In the genomic region with DNA sequence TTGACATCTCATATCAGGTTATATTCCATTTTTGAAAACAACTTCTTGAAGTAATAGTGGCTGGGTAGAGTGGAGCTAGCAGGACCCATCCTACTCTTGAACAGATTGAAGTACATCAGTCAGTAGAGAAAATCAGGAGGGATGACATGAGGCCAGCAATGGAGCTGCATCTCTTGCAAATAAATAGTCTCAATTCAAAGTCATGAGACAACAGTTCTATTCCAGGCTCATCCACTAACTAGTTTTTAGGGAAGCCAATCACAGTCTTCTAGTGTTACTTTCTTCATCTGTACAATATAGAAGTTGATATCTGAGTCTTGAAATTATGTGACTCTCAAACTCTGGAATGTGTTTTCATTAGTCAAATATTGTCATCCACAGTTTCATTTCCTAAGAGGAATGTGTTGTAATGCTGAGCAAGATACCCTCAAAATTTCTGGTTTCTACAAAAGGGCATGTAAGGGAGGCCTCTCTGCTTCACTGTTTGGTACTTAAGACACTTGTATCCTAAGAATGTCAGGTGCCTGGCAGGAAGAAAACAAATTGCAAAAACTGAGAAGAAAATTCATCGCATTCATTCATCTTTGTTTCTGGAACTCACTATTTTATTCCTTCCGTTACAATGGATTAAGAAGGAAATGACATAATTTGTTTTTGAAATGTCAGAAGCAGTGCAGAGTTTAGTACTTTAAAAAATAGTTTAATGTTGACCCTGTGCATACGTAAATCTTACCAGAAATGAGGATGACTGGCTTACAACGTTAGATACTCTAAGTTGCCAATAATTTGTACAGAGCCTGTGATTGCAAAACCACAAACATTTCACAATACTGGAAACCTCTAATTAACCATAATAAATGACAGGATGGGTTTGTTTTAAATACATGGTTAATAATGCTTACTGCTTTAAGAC, we compare ENCODE assay signal across 10 cellular contexts.
A peak's percentile ranks its signal among the peaks of the same experiment; 100 is the strongest.
DNase-seq lines count a peak whose midpoint lies in the region; ATAC-seq, FAIRE-seq and TF ChIP-seq lines count a peak whose summit lies in the region.
"Had no signal": no experiment of that assay in that cellular context is flagged by ENCODE, and none has a peak within 500 bp of the region (broad histone marks: within the 10 kb centered on the region; RNA-seq: fewer than 3 reads in every experiment).

No MANE protein-coding gene starts in this region.

- no peaks in the 10 kb centered on the region for H3K27me3 ChIP-seq in rectal smooth muscle tissue (ENCODE audit: control insufficient read depth, insufficient read depth, low read length)

- 0 out of 2 replicates have a peak overlapping the region, but pooled peaks have one; percentile 2 for H3K27ac ChIP-seq in VCaP
- peak overlapping the region; percentile 46 for H3K27ac ChIP-seq in rectal smooth muscle tissue (ENCODE audit: low read depth, low read length)

- no peak overlapping the region for H3K4me3 ChIP-seq in rectal smooth muscle tissue (ENCODE audit: low read length)

- DNase-seq in EL: peak; percentile 79
- DNase-seq in glomerular visceral epithelial cell (ENCODE audit: extremely low spot score): peak; percentile 56
- no peak for DNase-seq in ureter (ENCODE audit: low spot score)
- DNase-seq in HTR-8/SVneo (ENCODE audit: insufficient read length, low spot score): no peak
- DNase-seq: natural killer cell; stimulated activated naive B cell treated with anti-CD40 and anti-IgM and Interleukin-4, amounts not matched to agents 10 μg/mL and 1 μg/mL and 100 μg/mL, for 72 hours had no signal

- peaks cover 23% of the 10 kb centered on the region for H3K4me1 ChIP-seq in rectal smooth muscle tissue (ENCODE audit: control insufficient read depth, insufficient read depth, low read length)

- H3K9ac ChIP-seq in rectal smooth muscle tissue (ENCODE audit: low read length): no peak overlapping the region

- TF ChIP-seq CTCF in VCaP (conservative IDR thresholded peaks at IDR 0.05): no peak

- FAIRE-seq in HTR-8/SVneo (lab: Jason Lieb, UNC): no peak

- H3K36me3 ChIP-seq in rectal smooth muscle tissue (ENCODE audit: control insufficient read depth, insufficient read depth, low read length): no peaks in the 10 kb centered on the region

- ATAC-seq in GM19455 (IDR thresholded peaks at IDR 0.05; ENCODE audit: unreplicated experiment) (no peak), HG03342 (IDR thresholded peaks at IDR 0.05; ENCODE audit: unreplicated experiment) (no peak)
- ATAC-seq: natural killer cell; stimulated activated naive B cell treated with anti-CD40 and anti-IgM and Interleukin-4, amounts not matched to agents 10 μg/mL and 1 μg/mL and 100 μg/mL, for 72 hours had no signal

Comparison
In these comparisons a context has a peak if more than half of its experiments do, and no peak if none do; other contexts are left out.
1. DNase-seq: peak in EL (single experiment) and glomerular visceral epithelial cell (single experiment); none in ureter (single experiment) and HTR-8/SVneo (single experiment).